Comparison of ENCODE assay signal across 21 cellular contexts in the genomic region with DNA sequence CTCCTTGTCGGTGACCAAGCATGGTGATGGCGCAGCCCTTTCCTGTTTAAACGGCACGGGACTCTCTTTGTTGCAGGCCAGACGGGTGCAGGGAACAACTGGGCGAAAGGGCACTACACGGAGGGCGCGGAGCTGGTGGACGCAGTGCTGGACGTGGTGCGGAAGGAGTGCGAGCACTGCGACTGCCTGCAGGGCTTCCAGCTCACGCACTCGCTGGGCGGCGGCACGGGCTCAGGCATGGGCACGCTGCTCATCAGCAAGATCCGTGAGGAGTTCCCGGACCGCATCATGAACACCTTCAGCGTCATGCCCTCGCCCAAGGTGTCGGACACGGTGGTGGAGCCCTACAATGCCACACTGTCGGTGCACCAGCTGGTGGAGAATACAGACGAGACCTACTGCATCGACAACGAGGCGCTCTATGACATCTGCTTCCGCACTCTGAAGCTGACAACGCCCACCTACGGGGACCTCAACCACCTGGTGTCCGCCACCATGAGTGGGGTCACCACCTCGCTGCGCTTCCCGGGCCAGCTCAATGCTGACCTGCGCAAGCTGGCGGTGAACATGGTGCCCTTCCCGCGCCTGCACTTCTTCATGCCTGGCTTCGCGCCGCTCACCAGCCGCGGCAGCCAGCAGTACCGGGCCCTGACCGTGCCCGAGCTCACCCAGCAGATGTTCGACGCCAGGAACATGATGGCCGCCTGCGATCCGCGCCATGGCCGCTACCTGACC.
"Had no signal": no experiment of that assay in that cellular context is flagged by ENCODE, and none has a peak within 500 bp of the region (broad histone marks: within the 10 kb centered on the region; RNA-seq: fewer than 3 reads in every experiment).

No MANE protein-coding gene starts in this region.

- H3K27me3 ChIP-seq: heart left ventricle, left lung, transverse colon had no signal

- H3K27ac Mint-ChIP-seq: activated naive CD4-positive, alpha-beta T cell treated with anti-CD3 and anti-CD28 coated beads for 36 hours; activated naive CD8-positive, alpha-beta T cell treated with anti-CD3 and anti-CD28 coated beads, Interleukin-2, amount 10 ng/mL, durations not matched to agents 7 days and 5 days; activated T-cell treated with anti-CD3 and anti-CD28 coated beads, Interleukin-2, amount 50 U/mL, for 72 hours; natural killer cell; stimulated activated naive CD8-positive, alpha-beta T cell treated with anti-CD3 and anti-CD28 coated beads, Interleukin-15, amount 100 ng/mL, for 72 hours had no signal

- H3K9me3 ChIP-seq: heart left ventricle, left lung, prostate gland, transverse colon had no signal

- DNase-seq: activated CD4-positive, alpha-beta T cell treated with anti-CD3 and anti-CD28 coated beads, Interleukin-2, amount 50 U/mL, for 4 hours; activated effector memory CD4-positive, alpha-beta T cell treated with Interleukin-2 at 50 U/mL for 16 hours; activated naive CD4-positive, alpha-beta T cell treated with anti-CD3 and anti-CD28 coated beads for 36 hours; activated naive CD8-positive, alpha-beta T cell treated with anti-CD3 and anti-CD28 coated beads, Interleukin-2, amount 10 ng/mL, durations not matched to agents 7 days and 5 days; activated T-cell treated with anti-CD3 and anti-CD28 coated beads, Interleukin-2, amount 50 U/mL, for 72 hours; amniotic stem cell; left lung; midbrain; natural killer cell; stimulated activated CD4-positive, alpha-beta T cell treated with anti-CD3 and anti-CD28 coated beads, Interleukin-1b, Interleukin-23, amount 100 ng/mL, for 48 hours; stimulated activated naive CD8-positive, alpha-beta T cell treated with anti-CD3 and anti-CD28 coated beads, Interleukin-15, amount 100 ng/mL, for 72 hours; T-helper 1 cell; transverse colon had no signal

- ATAC-seq: activated T-cell treated with anti-CD3 and anti-CD28 coated beads, Interleukin-2, amount 50 U/mL, for 72 hours; heart left ventricle; left lung; natural killer cell; right cardiac atrium; stimulated activated naive CD8-positive, alpha-beta T cell treated with anti-CD3 and anti-CD28 coated beads, Interleukin-15, amount 100 ng/mL, for 72 hours had no signal

- H3K27me3 Mint-ChIP-seq: activated naive CD8-positive, alpha-beta T cell treated with anti-CD3 and anti-CD28 coated beads, Interleukin-2, amount 10 ng/mL, durations not matched to agents 7 days and 5 days; stimulated activated naive CD8-positive, alpha-beta T cell treated with anti-CD3 and anti-CD28 coated beads, Interleukin-15, amount 100 ng/mL, for 72 hours had no signal

- H3K4me1 ChIP-seq: left lung, prostate gland, transverse colon had no signal

- FAIRE-seq: bronchial epithelial cell, keratinocyte, TTC549 had no signal

- H3K4me3 ChIP-seq: heart left ventricle, left lung, prostate gland, skin epidermis, transverse colon had no signal

- H3K4me3 Mint-ChIP-seq: activated naive CD4-positive, alpha-beta T cell treated with anti-CD3 and anti-CD28 coated beads for 36 hours; activated naive CD8-positive, alpha-beta T cell treated with anti-CD3 and anti-CD28 coated beads, Interleukin-2, amount 10 ng/mL, durations not matched to agents 7 days and 5 days; activated T-cell treated with anti-CD3 and anti-CD28 coated beads, Interleukin-2, amount 50 U/mL, for 72 hours; natural killer cell; stimulated activated naive CD8-positive, alpha-beta T cell treated with anti-CD3 and anti-CD28 coated beads, Interleukin-15, amount 100 ng/mL, for 72 hours had no signal

- H3K9me3 Mint-ChIP-seq: activated naive CD4-positive, alpha-beta T cell treated with anti-CD3 and anti-CD28 coated beads for 36 hours; activated naive CD8-positive, alpha-beta T cell treated with anti-CD3 and anti-CD28 coated beads, Interleukin-2, amount 10 ng/mL, durations not matched to agents 7 days and 5 days; activated T-cell treated with anti-CD3 and anti-CD28 coated beads, Interleukin-2, amount 50 U/mL, for 72 hours; natural killer cell; stimulated activated naive CD8-positive, alpha-beta T cell treated with anti-CD3 and anti-CD28 coated beads, Interleukin-15, amount 100 ng/mL, for 72 hours had no signal

- H3K27ac ChIP-seq: epithelial cell of prostate, left lung, prostate gland, skin epidermis, transverse colon had no signal
